Comparison of ENCODE assay signal across 21 cellular contexts in the genomic region with DNA sequence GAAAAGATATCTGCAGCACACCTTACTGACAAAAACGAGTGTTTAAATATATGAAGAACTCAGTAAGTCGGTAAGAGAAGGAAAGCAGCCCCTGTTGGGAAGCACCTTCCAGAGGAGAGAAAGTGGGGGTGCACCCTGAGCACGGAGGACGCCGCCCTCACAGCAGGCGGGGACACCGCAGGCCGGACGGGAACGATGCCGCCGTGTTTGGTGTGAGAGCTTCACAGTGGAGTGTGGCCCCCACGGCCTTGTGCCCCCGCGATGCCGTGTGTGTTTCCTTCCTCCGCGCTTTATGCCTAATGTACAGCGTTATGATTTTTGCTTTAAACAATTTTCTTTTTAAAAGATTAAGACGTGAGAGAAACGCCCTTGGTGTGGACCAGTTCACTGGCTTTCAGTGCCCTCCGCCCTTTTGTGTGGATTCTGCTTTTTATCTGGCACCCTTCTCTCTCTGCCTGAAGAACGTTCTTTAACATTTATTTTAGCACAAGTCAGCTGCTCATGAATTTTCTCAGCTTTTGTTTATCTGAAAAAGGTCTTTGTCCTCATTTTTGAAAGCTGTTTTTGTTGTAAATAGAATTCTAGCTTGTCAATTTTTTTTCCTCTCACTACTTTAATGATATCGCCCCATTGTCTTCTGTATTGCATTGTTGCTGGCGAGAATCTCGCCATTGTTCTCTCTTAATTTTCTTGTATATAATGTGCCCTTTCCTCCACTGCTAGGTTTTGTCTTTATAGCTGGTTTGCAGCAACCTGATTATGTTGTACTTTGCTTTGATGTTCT.
DNase-seq lines count a peak whose midpoint lies in the region; ATAC-seq and TF ChIP-seq lines count a peak whose summit lies in the region.
"Had no signal": no experiment of that assay in that cellular context is flagged by ENCODE, and none has a peak within 500 bp of the region (broad histone marks: within the 10 kb centered on the region; RNA-seq: fewer than 3 reads in every experiment).

No MANE protein-coding gene starts in this region.

- 88% methylated on average over 26 of the region's 26 CpGs for WGBS in aorta, 2 donors

- H3K27ac ChIP-seq in left ventricle myocardium inferior (replicated peaks) (no peak overlapping the region), aorta (ENCODE audit: low read depth in 1 of 2, low read length in 2 of 2) (no peak overlapping the region), A673 (ENCODE audit: low read depth, low read length, poor library complexity, severe bottlenecking) (no peak overlapping the region)
- H3K27ac ChIP-seq: tibial artery had no signal

- POLR2A ChIA-PET in A673 (lab: Charles Lee; ENCODE audit: low non-redundant PET) = no interaction called here

- H3K27me3 ChIP-seq in left ventricle myocardium inferior (ENCODE audit: low read depth) (no peaks in the 10 kb centered on the region), aorta (ENCODE audit: control insufficient read depth in 1 of 2, insufficient read depth in 2 of 2, low read length in 1 of 2) (no peaks in the 10 kb centered on the region), A673 (replicated peaks; ENCODE audit: insufficient read depth, low read depth, low read length, poor library complexity) (no peaks in the 10 kb centered on the region)
- H3K27me3 ChIP-seq: tibial artery had no signal

- no peaks in the 10 kb centered on the region for H3K9me3 ChIP-seq in left ventricle myocardium inferior (replicated peaks)
- no peaks in the 10 kb centered on the region for H3K9me3 ChIP-seq in aorta (ENCODE audit: control insufficient read depth, low read length)
- no peaks in the 10 kb centered on the region for H3K9me3 ChIP-seq in A673 (ENCODE audit: low read depth, low read length, poor library complexity, severe bottlenecking)
- H3K9me3 ChIP-seq: tibial artery had no signal

- H3K4me1 ChIP-seq in left ventricle myocardium inferior = peaks cover 10% of the 10 kb centered on the region
- no peaks in the 10 kb centered on the region for H3K4me1 ChIP-seq in aorta (ENCODE audit: control insufficient read depth in 1 of 2, insufficient read depth in 2 of 2, low read length in 2 of 2)
- H3K4me1 ChIP-seq in A673 (ENCODE audit: insufficient read depth, low read length, poor library complexity, severe bottlenecking) = no peaks in the 10 kb centered on the region

- ATAC-seq in Right ventricle myocardium inferior = no peak
- ATAC-seq in aorta (ENCODE audit: low FRiP score) = no peak
- no peak for ATAC-seq in GM21737 (IDR thresholded peaks at IDR 0.05; ENCODE audit: unreplicated experiment)
- ATAC-seq: activated CD4-positive, CD25-positive, alpha-beta regulatory T cell treated with anti-CD3 and anti-CD28 coated beads, Interleukin-2, amount 50 U/mL, for 24 hours; naive thymus-derived CD8-positive, alpha-beta T cell; stimulated activated naive B cell treated with anti-CD40 and anti-IgM and Interleukin-4, amounts not matched to agents 10 μg/mL and 1 μg/mL and 100 μg/mL, for 72 hours had no signal

- H3K36me3 ChIP-seq in left ventricle myocardium inferior (peaks cover 28% of the 10 kb centered on the region), aorta (ENCODE audit: control insufficient read depth in 1 of 2, insufficient read depth in 2 of 2, low read length in 1 of 2) (no peaks in the 10 kb centered on the region), A673 (ENCODE audit: insufficient read depth, low read length, poor library complexity, severe bottlenecking) (no peaks in the 10 kb centered on the region)

- H3K4me3 ChIP-seq in left ventricle myocardium inferior (no peak overlapping the region), aorta (ENCODE audit: low read length in 2 of 2) (no peak overlapping the region), A673 (ENCODE audit: low read depth, low read length, poor library complexity, severe bottlenecking) (no peak overlapping the region)
- H3K4me3 ChIP-seq: tibial artery had no signal

- intact Hi-C loops in left ventricle myocardium inferior (cut with micrococcal nuclease) = no loop called here
- intact Hi-C loops in Right ventricle myocardium inferior (cut with DNase I) = no loop called here
- intact Hi-C loops in aorta (cut with DNase I) = no loop called here
- intact Hi-C loops in A673 (cut with micrococcal nuclease; ENCODE audit: unreplicated experiment) = no loop called here

- DNase-seq in left ventricle myocardium inferior = peak; percentile 12
- DNase-seq in Right ventricle myocardium inferior (ENCODE audit: missing footprints) = no peak
- DNase-seq in hippocampal formation (lab: John Stamatoyannopoulos, UW) = peak; percentile 46 to 94
- DNase-seq in pons (ENCODE audit: low spot score) = peak; percentile 98
- DNase-seq in aorta = peak; percentile 20 to 62
- no peak for DNase-seq in iPS-NIHi7 (ENCODE audit: extremely low spot score)
- DNase-seq in A673 (ENCODE audit: low spot score) = no peak
- DNase-seq: 8988T; activated CD4-positive, alpha-beta memory T cell treated with anti-CD3 and anti-CD28 coated beads, Interleukin-2, amount 10 ng/mL, durations not matched to agents 7 days and 5 days; activated naive CD4-positive, alpha-beta T cell treated with Interleukin-2 at 50 U/mL for 16 hours; AML-193; islet precursor cell; mesendoderm; NCI-H146; NCI-H69; stimulated activated CD4-positive, alpha-beta T cell treated with anti-CD3 and anti-CD28 coated beads, Interleukin-1b, Interleukin-23, amount 100 ng/mL, for 48 hours; stimulated activated naive B cell treated with anti-CD40 and anti-IgM and Interleukin-4, amounts not matched to agents 10 μg/mL and 1 μg/mL and 100 μg/mL, for 72 hours had no signal

- BruUV-seq in A673 (replicated peaks; lab: Mats Ljungman, UMichigan) = no TSS peak

- CTCF ChIA-PET in A673 (lab: Charles Lee) = no interaction called here

- TF ChIP-seq CTCF in left ventricle myocardium inferior (IDR thresholded peaks at IDR 0.05; ENCODE audit: borderline replicate concordance) = no peak
- no peak for TF ChIP-seq CTCF in A673 (conservative IDR thresholded peaks at IDR 0.05; ENCODE audit: low read depth, low read length)

Comparison
In these comparisons a context has a peak if more than half of its experiments do, and no peak if none do; other contexts are left out.
1. DNase-seq: peak in left ventricle myocardium inferior (single experiment), hippocampal formation (2 of 2), pons (single experiment) and aorta (2 of 2); none in Right ventricle myocardium inferior (single experiment), iPS-NIHi7 (single experiment) and A673 (single experiment).